Comparison of ENCODE assay signal across 1 cellular context in genomic region chr1:173868266-173869107, GRCh38.
TF ChIP-seq lines count a peak whose summit lies in the region.

A gene with protein sequence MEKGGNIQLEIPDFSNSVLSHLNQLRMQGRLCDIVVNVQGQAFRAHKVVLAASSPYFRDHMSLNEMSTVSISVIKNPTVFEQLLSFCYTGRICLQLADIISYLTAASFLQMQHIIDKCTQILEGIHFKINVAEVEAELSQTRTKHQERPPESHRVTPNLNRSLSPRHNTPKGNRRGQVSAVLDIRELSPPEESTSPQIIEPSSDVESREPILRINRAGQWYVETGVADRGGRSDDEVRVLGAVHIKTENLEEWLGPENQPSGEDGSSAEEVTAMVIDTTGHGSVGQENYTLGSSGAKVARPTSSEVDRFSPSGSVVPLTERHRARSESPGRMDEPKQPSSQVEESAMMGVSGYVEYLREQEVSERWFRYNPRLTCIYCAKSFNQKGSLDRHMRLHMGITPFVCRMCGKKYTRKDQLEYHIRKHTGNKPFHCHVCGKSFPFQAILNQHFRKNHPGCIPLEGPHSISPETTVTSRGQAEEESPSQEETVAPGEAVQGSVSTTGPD (plus strand): TSS chr1:173868380. CDS start chr1:173870226, 1,846 bp downstream.

TF ChIP-seq in K562, 482 proteins besides CTCF, POLR2A, EP300 and RAD21 (continued from another document and continues in another):
- TF ChIP-seq POLR2AphosphoS2 (IDR thresholded peaks at IDR 0.05; ENCODE audit: low read length) (no peak), EZH2 (IDR thresholded peaks at IDR 0.05; ENCODE audit: borderline replicate concordance, low read depth, low read length) (no peak), NCOR1 (IDR thresholded peaks at IDR 0.05) (peak; percentile 72; the same call in 1 of the 2 replicates), ZNF778 (CRISPR knock-in tag; IDR thresholded peaks at IDR 0.05) (no peak), ESRRB (CRISPR knock-in tag; IDR thresholded peaks at IDR 0.05; ENCODE audit: borderline replicate concordance) (no peak), KDM2B (CRISPR knock-in tag; IDR thresholded peaks at IDR 0.05) (0 out of 2 replicates have a peak, but pooled peaks have one; percentile 7), FOXP4 (CRISPR knock-in tag; IDR thresholded peaks at IDR 0.05; ENCODE audit: borderline replicate concordance) (no peak), GTF3C2 (IDR thresholded peaks at IDR 0.05; ENCODE audit: borderline replicate concordance, extremely low read depth, insufficient read length) (no peak), GABPA (tag; conservative IDR thresholded peaks at IDR 0.05; ENCODE audit: low read depth) (peak; percentile 99), ZBTB17 (CRISPR knock-in tag; IDR thresholded peaks at IDR 0.05) (no peak), CREB1 (IDR thresholded peaks at IDR 0.05) (no peak), CREB1 (CRISPR knock-in tag; IDR thresholded peaks at IDR 0.05) (no peak), GABPB1 (CRISPR knock-in tag; IDR thresholded peaks at IDR 0.05) (peak; percentile 92), ERF (CRISPR knock-in tag; IDR thresholded peaks at IDR 0.05) (0 out of 2 replicates have a peak, but pooled peaks have one; percentile 23), TRIM25 (IDR thresholded peaks at IDR 0.05; ENCODE audit: borderline replicate concordance) (no peak), ZNF639 (CRISPR knock-in tag; conservative IDR thresholded peaks at IDR 0.05 in 1 of 2, IDR thresholded peaks at IDR 0.05 in 1 of 2) (peak in 1 of 2 experiments; percentile 86; a peak in 2 of 4 replicates), SREBF1 (IDR thresholded peaks at IDR 0.05; ENCODE audit: borderline replicate concordance, low read depth, low read length) (no peak), ZNF668 (CRISPR knock-in tag; IDR thresholded peaks at IDR 0.05) (no peak), U2AF2 (optimal IDR thresholded peaks at IDR 0.05; ENCODE audit: low read depth, low read length) (no peak), ZNF121 (CRISPR knock-in tag; conservative IDR thresholded peaks at IDR 0.05) (no peak), BCL6 (CRISPR knock-in tag; IDR thresholded peaks at IDR 0.05) (no peak), ZFX (CRISPR knock-in tag; IDR thresholded peaks at IDR 0.05) (peak; percentile 62; the same call in 1 of the 2 replicates), MYNN (IDR thresholded peaks at IDR 0.05) (no peak), MYNN (CRISPR knock-in tag; IDR thresholded peaks at IDR 0.05) (no peak), SAFB2 (IDR thresholded peaks at IDR 0.05; ENCODE audit: borderline replicate concordance, low read depth, low read length, severe bottlenecking) (no peak), FOXM1 (IDR thresholded peaks at IDR 0.05; ENCODE audit: low read depth) (peak; percentile 30; the same call in 1 of the 2 replicates), FOXM1 (CRISPR knock-in tag; IDR thresholded peaks at IDR 0.05; ENCODE audit: low read depth) (no peak), DLX4 (CRISPR knock-in tag; IDR thresholded peaks at IDR 0.05) (no peak)
- TF ChIP-seq, protein P1, sequence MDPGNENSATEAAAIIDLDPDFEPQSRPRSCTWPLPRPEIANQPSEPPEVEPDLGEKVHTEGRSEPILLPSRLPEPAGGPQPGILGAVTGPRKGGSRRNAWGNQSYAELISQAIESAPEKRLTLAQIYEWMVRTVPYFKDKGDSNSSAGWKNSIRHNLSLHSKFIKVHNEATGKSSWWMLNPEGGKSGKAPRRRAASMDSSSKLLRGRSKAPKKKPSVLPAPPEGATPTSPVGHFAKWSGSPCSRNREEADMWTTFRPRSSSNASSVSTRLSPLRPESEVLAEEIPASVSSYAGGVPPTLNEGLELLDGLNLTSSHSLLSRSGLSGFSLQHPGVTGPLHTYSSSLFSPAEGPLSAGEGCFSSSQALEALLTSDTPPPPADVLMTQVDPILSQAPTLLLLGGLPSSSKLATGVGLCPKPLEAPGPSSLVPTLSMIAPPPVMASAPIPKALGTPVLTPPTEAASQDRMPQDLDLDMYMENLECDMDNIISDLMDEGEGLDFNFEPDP (CRISPR knock-in tag; IDR thresholded peaks at IDR 0.05), result no peak
- TF ChIP-seq, protein P2, sequence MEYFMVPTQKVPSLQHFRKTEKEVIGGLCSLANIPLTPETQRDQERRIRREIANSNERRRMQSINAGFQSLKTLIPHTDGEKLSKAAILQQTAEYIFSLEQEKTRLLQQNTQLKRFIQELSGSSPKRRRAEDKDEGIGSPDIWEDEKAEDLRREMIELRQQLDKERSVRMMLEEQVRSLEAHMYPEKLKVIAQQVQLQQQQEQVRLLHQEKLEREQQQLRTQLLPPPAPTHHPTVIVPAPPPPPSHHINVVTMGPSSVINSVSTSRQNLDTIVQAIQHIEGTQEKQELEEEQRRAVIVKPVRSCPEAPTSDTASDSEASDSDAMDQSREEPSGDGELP (CRISPR knock-in tag; IDR thresholded peaks at IDR 0.05; ENCODE audit: borderline replicate concordance), result peak; percentile 89
- TF ChIP-seq, protein P3, sequence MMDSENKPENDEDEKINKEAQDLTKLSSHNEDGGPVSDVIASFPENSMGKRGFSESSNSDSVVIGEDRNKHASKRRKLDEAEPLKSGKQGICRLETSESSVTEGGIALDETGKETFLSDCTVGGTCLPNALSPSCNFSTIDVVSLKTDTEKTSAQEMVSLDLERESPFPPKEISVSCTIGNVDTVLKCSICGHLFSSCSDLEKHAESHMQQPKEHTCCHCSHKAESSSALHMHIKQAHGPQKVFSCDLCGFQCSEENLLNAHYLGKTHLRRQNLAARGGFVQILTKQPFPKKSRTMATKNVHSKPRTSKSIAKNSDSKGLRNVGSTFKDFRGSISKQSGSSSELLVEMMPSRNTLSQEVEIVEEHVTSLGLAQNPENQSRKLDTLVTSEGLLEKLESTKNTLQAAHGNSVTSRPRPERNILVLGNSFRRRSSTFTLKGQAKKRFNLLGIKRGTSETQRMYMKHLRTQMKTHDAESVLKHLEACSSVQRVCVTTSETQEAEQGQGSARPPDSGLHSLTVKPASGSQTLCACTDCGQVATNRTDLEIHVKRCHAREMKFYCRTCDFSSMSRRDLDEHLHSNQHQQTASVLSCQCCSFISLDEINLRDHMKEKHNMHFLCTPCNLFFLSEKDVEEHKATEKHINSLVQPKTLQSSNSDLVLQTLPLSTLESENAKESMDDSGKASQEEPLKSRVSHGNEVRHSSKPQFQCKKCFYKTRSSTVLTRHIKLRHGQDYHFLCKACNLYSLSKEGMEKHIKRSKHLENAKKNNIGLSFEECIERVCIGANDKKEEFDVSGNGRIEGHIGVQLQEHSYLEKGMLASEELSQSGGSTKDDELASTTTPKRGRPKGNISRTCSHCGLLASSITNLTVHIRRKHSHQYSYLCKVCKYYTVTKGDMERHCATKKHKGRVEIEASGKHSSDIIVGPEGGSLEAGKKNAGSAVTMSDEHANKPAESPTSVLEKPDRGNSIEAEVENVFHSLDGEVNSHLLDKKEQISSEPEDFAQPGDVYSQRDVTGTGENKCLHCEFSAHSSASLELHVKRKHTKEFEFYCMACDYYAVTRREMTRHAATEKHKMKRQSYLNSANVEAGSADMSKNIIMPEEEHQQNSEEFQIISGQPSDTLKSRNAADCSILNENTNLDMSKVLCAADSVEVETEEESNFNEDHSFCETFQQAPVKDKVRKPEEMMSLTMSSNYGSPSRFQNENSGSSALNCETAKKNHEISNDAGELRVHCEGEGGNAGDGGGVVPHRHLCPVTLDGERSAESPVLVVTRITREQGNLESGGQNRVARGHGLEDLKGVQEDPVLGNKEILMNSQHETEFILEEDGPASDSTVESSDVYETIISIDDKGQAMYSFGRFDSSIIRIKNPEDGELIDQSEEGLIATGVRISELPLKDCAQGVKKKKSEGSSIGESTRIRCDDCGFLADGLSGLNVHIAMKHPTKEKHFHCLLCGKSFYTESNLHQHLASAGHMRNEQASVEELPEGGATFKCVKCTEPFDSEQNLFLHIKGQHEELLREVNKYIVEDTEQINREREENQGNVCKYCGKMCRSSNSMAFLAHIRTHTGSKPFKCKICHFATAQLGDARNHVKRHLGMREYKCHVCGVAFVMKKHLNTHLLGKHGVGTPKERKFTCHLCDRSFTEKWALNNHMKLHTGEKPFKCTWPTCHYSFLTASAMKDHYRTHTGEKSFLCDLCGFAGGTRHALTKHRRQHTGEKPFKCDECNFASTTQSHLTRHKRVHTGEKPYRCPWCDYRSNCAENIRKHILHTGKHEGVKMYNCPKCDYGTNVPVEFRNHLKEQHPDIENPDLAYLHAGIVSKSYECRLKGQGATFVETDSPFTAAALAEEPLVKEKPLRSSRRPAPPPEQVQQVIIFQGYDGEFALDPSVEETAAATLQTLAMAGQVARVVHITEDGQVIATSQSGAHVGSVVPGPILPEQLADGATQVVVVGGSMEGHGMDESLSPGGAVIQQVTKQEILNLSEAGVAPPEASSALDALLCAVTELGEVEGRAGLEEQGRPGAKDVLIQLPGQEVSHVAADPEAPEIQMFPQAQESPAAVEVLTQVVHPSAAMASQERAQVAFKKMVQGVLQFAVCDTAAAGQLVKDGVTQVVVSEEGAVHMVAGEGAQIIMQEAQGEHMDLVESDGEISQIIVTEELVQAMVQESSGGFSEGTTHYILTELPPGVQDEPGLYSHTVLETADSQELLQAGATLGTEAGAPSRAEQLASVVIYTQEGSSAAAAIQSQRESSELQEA (IDR thresholded peaks at IDR 0.05; ENCODE audit: low read depth), result no peak
- TF ChIP-seq, protein P4, sequence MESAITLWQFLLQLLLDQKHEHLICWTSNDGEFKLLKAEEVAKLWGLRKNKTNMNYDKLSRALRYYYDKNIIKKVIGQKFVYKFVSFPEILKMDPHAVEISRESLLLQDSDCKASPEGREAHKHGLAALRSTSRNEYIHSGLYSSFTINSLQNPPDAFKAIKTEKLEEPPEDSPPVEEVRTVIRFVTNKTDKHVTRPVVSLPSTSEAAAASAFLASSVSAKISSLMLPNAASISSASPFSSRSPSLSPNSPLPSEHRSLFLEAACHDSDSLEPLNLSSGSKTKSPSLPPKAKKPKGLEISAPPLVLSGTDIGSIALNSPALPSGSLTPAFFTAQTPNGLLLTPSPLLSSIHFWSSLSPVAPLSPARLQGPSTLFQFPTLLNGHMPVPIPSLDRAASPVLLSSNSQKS (CRISPR knock-in tag; IDR thresholded peaks at IDR 0.05), result no peak
- TF ChIP-seq, protein P5, sequence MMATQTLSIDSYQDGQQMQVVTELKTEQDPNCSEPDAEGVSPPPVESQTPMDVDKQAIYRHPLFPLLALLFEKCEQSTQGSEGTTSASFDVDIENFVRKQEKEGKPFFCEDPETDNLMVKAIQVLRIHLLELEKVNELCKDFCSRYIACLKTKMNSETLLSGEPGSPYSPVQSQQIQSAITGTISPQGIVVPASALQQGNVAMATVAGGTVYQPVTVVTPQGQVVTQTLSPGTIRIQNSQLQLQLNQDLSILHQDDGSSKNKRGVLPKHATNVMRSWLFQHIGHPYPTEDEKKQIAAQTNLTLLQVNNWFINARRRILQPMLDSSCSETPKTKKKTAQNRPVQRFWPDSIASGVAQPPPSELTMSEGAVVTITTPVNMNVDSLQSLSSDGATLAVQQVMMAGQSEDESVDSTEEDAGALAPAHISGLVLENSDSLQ (IDR thresholded peaks at IDR 0.05), result peak; percentile 7; the same call in 1 of the 2 replicates
